Comparison of ENCODE assay signal across 2 cellular contexts in the genomic region with DNA sequence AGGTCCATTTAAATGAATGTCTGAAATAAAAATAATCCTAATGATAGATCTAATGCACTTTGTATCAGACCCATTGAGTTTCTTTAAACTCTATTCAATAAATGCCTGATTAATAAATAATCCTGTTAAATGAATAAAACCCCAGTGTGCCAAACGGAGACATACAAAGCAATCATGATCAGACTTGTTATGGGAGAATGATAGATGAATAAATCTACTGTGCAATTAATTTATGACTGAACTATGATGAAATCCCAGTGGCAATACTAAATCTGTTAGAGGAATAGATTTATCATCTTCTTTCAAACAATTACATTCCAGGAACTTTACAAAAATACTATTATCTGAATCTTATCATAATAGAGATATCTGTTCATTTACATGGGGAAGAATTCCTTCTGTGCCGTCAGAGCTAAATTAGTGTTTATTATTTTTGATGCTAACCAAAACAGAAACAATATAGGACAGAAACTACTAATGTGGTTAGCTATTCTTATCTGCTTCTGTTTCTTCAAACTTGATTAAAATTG.
TF ChIP-seq lines count a peak whose summit lies in the region.

No MANE protein-coding gene starts in this region.

TF ChIP-seq in SK-N-SH treated with all-trans-retinoic acid at 6 μM for 48 hours, 23 proteins besides CTCF, POLR2A, EP300 and RAD21 (continued from another document):
- TF ChIP-seq, protein P1, sequence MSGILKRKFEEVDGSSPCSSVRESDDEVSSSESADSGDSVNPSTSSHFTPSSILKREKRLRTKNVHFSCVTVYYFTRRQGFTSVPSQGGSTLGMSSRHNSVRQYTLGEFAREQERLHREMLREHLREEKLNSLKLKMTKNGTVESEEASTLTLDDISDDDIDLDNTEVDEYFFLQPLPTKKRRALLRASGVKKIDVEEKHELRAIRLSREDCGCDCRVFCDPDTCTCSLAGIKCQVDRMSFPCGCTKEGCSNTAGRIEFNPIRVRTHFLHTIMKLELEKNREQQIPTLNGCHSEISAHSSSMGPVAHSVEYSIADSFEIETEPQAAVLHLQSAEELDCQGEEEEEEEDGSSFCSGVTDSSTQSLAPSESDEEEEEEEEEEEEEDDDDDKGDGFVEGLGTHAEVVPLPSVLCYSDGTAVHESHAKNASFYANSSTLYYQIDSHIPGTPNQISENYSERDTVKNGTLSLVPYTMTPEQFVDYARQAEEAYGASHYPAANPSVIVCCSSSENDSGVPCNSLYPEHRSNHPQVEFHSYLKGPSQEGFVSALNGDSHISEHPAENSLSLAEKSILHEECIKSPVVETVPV (CRISPR knock-in tag; IDR thresholded peaks at IDR 0.05) = peak; percentile 73; the same call in 1 of the 2 replicates
- peak; percentile 68; the same call in 1 of the 2 replicates for TF ChIP-seq TCF4 (CRISPR knock-in tag; IDR thresholded peaks at IDR 0.05; ENCODE audit: borderline replicate concordance)
- peak; percentile 60; the same call in 1 of the 2 replicates for TF ChIP-seq TSHZ2 (CRISPR knock-in tag; IDR thresholded peaks at IDR 0.05)
- 0 out of 2 replicates have a peak, but pooled peaks have one; percentile 70 for TF ChIP-seq ESRRG (CRISPR knock-in tag; IDR thresholded peaks at IDR 0.05)

TF ChIP-seq in SK-N-SH, 30 proteins besides CTCF, POLR2A, EP300 and RAD21 (continued from another document):
- no peak for TF ChIP-seq RFX5 (IDR thresholded peaks at IDR 0.05; ENCODE audit: low read length)
